In genomic region chr3:100708989-100709839, GRCh38 we compare ENCODE assay signal across 1 cellular context.
TF ChIP-seq lines count a peak whose summit lies in the region.

TFG (plus strand) TSS chr3:100709494; CDS start chr3:100713686, 4,192 bp downstream.

TF ChIP-seq in HepG2, 621 proteins besides CTCF, POLR2A, EP300 and RAD21 (continued from another document and continues in another):
- TF ChIP-seq, protein P1, sequence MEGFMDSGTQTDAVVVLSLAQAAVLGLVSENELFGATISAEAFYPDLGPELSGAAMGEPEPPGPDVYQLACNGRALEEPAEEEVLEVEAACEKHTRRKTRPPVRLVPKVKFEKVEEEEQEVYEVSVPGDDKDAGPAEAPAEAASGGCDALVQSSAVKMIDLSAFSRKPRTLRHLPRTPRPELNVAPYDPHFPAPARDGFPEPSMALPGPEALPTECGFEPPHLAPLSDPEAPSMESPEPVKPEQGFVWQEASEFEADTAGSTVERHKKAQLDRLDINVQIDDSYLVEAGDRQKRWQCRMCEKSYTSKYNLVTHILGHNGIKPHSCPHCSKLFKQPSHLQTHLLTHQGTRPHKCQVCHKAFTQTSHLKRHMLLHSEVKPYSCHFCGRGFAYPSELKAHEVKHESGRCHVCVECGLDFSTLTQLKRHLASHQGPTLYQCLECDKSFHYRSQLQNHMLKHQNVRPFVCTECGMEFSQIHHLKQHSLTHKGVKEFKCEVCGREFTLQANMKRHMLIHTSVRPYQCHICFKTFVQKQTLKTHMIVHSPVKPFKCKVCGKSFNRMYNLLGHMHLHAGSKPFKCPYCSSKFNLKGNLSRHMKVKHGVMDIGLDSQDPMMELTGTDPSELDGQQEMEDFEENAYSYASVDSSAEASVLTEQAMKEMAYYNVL (CRISPR knock-in tag; IDR thresholded peaks at IDR 0.05; ENCODE audit: borderline replicate concordance): no peak
- peak; percentile 73; the same call in 1 of the 2 replicates for TF ChIP-seq ZNF709 (CRISPR knock-in tag; IDR thresholded peaks at IDR 0.05)
- 0 out of 2 replicates have a peak, but pooled peaks have one; percentile 47 for TF ChIP-seq AKAP8 (CRISPR knock-in tag; IDR thresholded peaks at IDR 0.05)
- TF ChIP-seq ZFYVE20 (CRISPR knock-in tag; IDR thresholded peaks at IDR 0.05; ENCODE audit: borderline replicate concordance, low read depth): 0 out of 2 replicates have a peak, but pooled peaks have one; percentile 58
- peak; percentile 54; the same call in 1 of the 2 replicates for TF ChIP-seq SAFB2 (CRISPR knock-in tag; IDR thresholded peaks at IDR 0.05; ENCODE audit: borderline replicate concordance, low read depth)
- TF ChIP-seq ZNF235 (CRISPR knock-in tag; IDR thresholded peaks at IDR 0.05; ENCODE audit: borderline replicate concordance): no peak
- TF ChIP-seq CBX5 (CRISPR knock-in tag; IDR thresholded peaks at IDR 0.05; ENCODE audit: borderline replicate concordance): 0 out of 2 replicates have a peak, but pooled peaks have one; percentile 38
- peak; percentile 86; the same call in 1 of the 2 replicates for TF ChIP-seq TFDP2 (CRISPR knock-in tag; IDR thresholded peaks at IDR 0.05)
- peak; percentile 15 for TF ChIP-seq SKI (IDR thresholded peaks at IDR 0.05; ENCODE audit: partially characterized antibody)
- 0 out of 2 replicates have a peak, but pooled peaks have one; percentile 38 for TF ChIP-seq TOPORS (CRISPR knock-in tag; IDR thresholded peaks at IDR 0.05)
- peak; percentile 84 for TF ChIP-seq ZNF143 (CRISPR knock-in tag; IDR thresholded peaks at IDR 0.05)
- peak; percentile 68; the same call in 1 of the 2 replicates for TF ChIP-seq MXD4 (CRISPR knock-in tag; IDR thresholded peaks at IDR 0.05)
- TF ChIP-seq PPARG (CRISPR knock-in tag; conservative IDR thresholded peaks at IDR 0.05): peak; percentile 50; the same call in 1 of the 2 replicates
- peak; percentile 95; the same call in 1 of the 2 replicates for TF ChIP-seq REL (CRISPR knock-in tag; conservative IDR thresholded peaks at IDR 0.05)
- peak; percentile 12; the same call in 1 of the 2 replicates for TF ChIP-seq HOXA5 (CRISPR knock-in tag; IDR thresholded peaks at IDR 0.05)
- peak; percentile 90 for TF ChIP-seq EHMT2 (IDR thresholded peaks at IDR 0.05; ENCODE audit: borderline replicate concordance, low read depth, low read length)
- TF ChIP-seq ZNF883 (CRISPR knock-in tag; IDR thresholded peaks at IDR 0.05; ENCODE audit: not compliant biosample characterization): peak; percentile 65
- no peak for TF ChIP-seq NONO (IDR thresholded peaks at IDR 0.05)
- peak; percentile 93 for TF ChIP-seq NONO (CRISPR knock-in tag; conservative IDR thresholded peaks at IDR 0.05)
- 0 out of 2 replicates have a peak, but pooled peaks have one; percentile 10 for TF ChIP-seq HMG20B (CRISPR knock-in tag; conservative IDR thresholded peaks at IDR 0.05)
- peak; percentile 22; the same call in 1 of the 2 replicates for TF ChIP-seq RFXAP (CRISPR knock-in tag; IDR thresholded peaks at IDR 0.05; ENCODE audit: borderline replicate concordance)
- TF ChIP-seq HNRNPH1 (optimal IDR thresholded peaks at IDR 0.05; ENCODE audit: low read depth, low read length): no peak
- no peak for TF ChIP-seq ZNF75D (CRISPR knock-in tag; IDR thresholded peaks at IDR 0.05; ENCODE audit: borderline replicate concordance)
- peak; percentile 82; the same call in 1 of the 2 replicates for TF ChIP-seq PHF8 (CRISPR knock-in tag; IDR thresholded peaks at IDR 0.05)
- peak; percentile 60; the same call in 1 of the 2 replicates for TF ChIP-seq ZNF607 (CRISPR knock-in tag; IDR thresholded peaks at IDR 0.05; ENCODE audit: borderline replicate concordance)
- no peak; the same call in 1 of the 2 replicates for TF ChIP-seq ZNF33A (CRISPR knock-in tag; IDR thresholded peaks at IDR 0.05; ENCODE audit: borderline replicate concordance)
- TF ChIP-seq, protein P2, sequence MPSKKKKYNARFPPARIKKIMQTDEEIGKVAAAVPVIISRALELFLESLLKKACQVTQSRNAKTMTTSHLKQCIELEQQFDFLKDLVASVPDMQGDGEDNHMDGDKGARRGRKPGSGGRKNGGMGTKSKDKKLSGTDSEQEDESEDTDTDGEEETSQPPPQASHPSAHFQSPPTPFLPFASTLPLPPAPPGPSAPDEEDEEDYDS (CRISPR knock-in tag; IDR thresholded peaks at IDR 0.05): peak; percentile 92
- TF ChIP-seq ZNF775 (CRISPR knock-in tag; IDR thresholded peaks at IDR 0.05; ENCODE audit: borderline replicate concordance): no peak
- TF ChIP-seq ZBTB2 (CRISPR knock-in tag; IDR thresholded peaks at IDR 0.05; ENCODE audit: low read depth): no peak
- TF ChIP-seq HNF4A (CRISPR knock-in tag; IDR thresholded peaks at IDR 0.05): peak; percentile 7; the same call in 1 of the 2 replicates
- peak; percentile 89; the same call in 1 of the 2 replicates for TF ChIP-seq HOXA9 (CRISPR knock-in tag; IDR thresholded peaks at IDR 0.05; ENCODE audit: borderline replicate concordance)
- TF ChIP-seq ZNF615 (CRISPR knock-in tag; IDR thresholded peaks at IDR 0.05; ENCODE audit: borderline replicate concordance): 0 out of 2 replicates have a peak, but pooled peaks have one; percentile 56
- peak; percentile 25; the same call in 1 of the 2 replicates for TF ChIP-seq ZNF614 (CRISPR knock-in tag; IDR thresholded peaks at IDR 0.05; ENCODE audit: borderline replicate concordance)
- no peak for TF ChIP-seq PLRG1 (conservative IDR thresholded peaks at IDR 0.05)
- TF ChIP-seq ZNF567 (CRISPR knock-in tag; IDR thresholded peaks at IDR 0.05; ENCODE audit: borderline replicate concordance): 0 out of 2 replicates have a peak, but pooled peaks have one; percentile 18
- TF ChIP-seq JDP2 (CRISPR knock-in tag; IDR thresholded peaks at IDR 0.05; ENCODE audit: borderline replicate concordance): no peak
- TF ChIP-seq, protein P3, sequence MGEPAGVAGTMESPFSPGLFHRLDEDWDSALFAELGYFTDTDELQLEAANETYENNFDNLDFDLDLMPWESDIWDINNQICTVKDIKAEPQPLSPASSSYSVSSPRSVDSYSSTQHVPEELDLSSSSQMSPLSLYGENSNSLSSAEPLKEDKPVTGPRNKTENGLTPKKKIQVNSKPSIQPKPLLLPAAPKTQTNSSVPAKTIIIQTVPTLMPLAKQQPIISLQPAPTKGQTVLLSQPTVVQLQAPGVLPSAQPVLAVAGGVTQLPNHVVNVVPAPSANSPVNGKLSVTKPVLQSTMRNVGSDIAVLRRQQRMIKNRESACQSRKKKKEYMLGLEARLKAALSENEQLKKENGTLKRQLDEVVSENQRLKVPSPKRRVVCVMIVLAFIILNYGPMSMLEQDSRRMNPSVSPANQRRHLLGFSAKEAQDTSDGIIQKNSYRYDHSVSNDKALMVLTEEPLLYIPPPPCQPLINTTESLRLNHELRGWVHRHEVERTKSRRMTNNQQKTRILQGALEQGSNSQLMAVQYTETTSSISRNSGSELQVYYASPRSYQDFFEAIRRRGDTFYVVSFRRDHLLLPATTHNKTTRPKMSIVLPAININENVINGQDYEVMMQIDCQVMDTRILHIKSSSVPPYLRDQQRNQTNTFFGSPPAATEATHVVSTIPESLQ (CRISPR knock-in tag; conservative IDR thresholded peaks at IDR 0.05): 0 out of 2 replicates have a peak, but pooled peaks have one; percentile 43
- TF ChIP-seq, protein P4, sequence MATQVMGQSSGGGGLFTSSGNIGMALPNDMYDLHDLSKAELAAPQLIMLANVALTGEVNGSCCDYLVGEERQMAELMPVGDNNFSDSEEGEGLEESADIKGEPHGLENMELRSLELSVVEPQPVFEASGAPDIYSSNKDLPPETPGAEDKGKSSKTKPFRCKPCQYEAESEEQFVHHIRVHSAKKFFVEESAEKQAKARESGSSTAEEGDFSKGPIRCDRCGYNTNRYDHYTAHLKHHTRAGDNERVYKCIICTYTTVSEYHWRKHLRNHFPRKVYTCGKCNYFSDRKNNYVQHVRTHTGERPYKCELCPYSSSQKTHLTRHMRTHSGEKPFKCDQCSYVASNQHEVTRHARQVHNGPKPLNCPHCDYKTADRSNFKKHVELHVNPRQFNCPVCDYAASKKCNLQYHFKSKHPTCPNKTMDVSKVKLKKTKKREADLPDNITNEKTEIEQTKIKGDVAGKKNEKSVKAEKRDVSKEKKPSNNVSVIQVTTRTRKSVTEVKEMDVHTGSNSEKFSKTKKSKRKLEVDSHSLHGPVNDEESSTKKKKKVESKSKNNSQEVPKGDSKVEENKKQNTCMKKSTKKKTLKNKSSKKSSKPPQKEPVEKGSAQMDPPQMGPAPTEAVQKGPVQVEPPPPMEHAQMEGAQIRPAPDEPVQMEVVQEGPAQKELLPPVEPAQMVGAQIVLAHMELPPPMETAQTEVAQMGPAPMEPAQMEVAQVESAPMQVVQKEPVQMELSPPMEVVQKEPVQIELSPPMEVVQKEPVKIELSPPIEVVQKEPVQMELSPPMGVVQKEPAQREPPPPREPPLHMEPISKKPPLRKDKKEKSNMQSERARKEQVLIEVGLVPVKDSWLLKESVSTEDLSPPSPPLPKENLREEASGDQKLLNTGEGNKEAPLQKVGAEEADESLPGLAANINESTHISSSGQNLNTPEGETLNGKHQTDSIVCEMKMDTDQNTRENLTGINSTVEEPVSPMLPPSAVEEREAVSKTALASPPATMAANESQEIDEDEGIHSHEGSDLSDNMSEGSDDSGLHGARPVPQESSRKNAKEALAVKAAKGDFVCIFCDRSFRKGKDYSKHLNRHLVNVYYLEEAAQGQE (IDR thresholded peaks at IDR 0.05; ENCODE audit: borderline replicate concordance in 1 of 2, low read depth in 1 of 2, low read length in 2 of 2): peak in 1 of 2 experiments; percentile 30; a peak in 1 of 4 replicates
- 0 out of 2 replicates have a peak, but pooled peaks have one; percentile 31 for TF ChIP-seq ZBTB21 (CRISPR knock-in tag; IDR thresholded peaks at IDR 0.05)
- no peak for TF ChIP-seq ZNF296 (CRISPR knock-in tag; conservative IDR thresholded peaks at IDR 0.05)
- peak; percentile 43; the same call in 1 of the 2 replicates for TF ChIP-seq AHDC1 (CRISPR knock-in tag; IDR thresholded peaks at IDR 0.05; ENCODE audit: borderline replicate concordance)
- peak; percentile 24; the same call in 1 of the 2 replicates for TF ChIP-seq RXRA (CRISPR knock-in tag; IDR thresholded peaks at IDR 0.05)
- TF ChIP-seq ZC3H13 (CRISPR knock-in tag; IDR thresholded peaks at IDR 0.05): no peak; the same call in 1 of the 2 replicates
- TF ChIP-seq LCORL (IDR thresholded peaks at IDR 0.05): peak; percentile 94
- TF ChIP-seq LCORL (CRISPR knock-in tag; IDR thresholded peaks at IDR 0.05): peak; percentile 39
- TF ChIP-seq, protein P5, sequence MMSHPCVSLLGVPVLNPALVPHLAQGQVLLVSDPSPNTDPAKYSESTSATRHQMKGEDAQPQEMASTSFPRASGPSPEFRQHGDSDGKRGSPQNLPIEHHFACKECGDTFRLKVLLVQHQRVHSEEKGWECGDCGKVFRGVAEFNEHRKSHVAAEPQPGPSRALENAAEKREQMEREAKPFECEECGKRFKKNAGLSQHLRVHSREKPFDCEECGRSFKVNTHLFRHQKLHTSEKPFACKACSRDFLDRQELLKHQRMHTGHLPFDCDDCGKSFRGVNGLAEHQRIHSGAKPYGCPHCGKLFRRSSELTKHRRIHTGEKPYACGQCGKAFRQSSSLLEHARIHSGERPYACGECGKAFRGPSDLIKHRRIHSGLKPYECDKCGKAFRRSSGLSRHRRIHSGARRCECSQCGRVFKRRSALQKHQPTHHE (CRISPR knock-in tag; IDR thresholded peaks at IDR 0.05; ENCODE audit: borderline replicate concordance): peak; percentile 52; the same call in 1 of the 2 replicates
- TF ChIP-seq YEATS4 (CRISPR knock-in tag; IDR thresholded peaks at IDR 0.05; ENCODE audit: borderline replicate concordance): peak; percentile 97
